Comparison of ENCODE assay signal across 2 cellular contexts in genomic region chr19:47018923-47019322, GRCh38.
TF ChIP-seq lines count a peak whose summit lies in the region.

No MANE protein-coding gene starts in this region.

TF ChIP-seq in HepG2, 621 proteins besides CTCF, POLR2A, EP300 and RAD21:
- no peak for TF ChIP-seq ZNF569 (CRISPR knock-in tag; IDR thresholded peaks at IDR 0.05; ENCODE audit: borderline replicate concordance)
- TF ChIP-seq NR2F1 (CRISPR knock-in tag; IDR thresholded peaks at IDR 0.05): 0 out of 4 replicates have a peak, but pooled peaks of 1 of the 2 experiments have one; percentile 34
- TF ChIP-seq ZNF34 (CRISPR knock-in tag; IDR thresholded peaks at IDR 0.05; ENCODE audit: borderline replicate concordance): no peak
- no peak for TF ChIP-seq ZFAT (CRISPR knock-in tag; conservative IDR thresholded peaks at IDR 0.05)
- no peak for TF ChIP-seq PHF21A (CRISPR knock-in tag; IDR thresholded peaks at IDR 0.05)
- 0 out of 2 replicates have a peak, but pooled peaks have one; percentile 6 for TF ChIP-seq RXRB (CRISPR knock-in tag; IDR thresholded peaks at IDR 0.05; ENCODE audit: borderline replicate concordance)
- no peak for TF ChIP-seq MIXL1 (CRISPR knock-in tag; IDR thresholded peaks at IDR 0.05)
- no peak for TF ChIP-seq ZBTB33 (CRISPR knock-in tag; IDR thresholded peaks at IDR 0.05)
- no peak for TF ChIP-seq MED13 (CRISPR knock-in tag; IDR thresholded peaks at IDR 0.05)
- no peak for TF ChIP-seq MIER2 (CRISPR knock-in tag; IDR thresholded peaks at IDR 0.05)
- TF ChIP-seq ZBTB49 (CRISPR knock-in tag; IDR thresholded peaks at IDR 0.05; ENCODE audit: borderline replicate concordance): no peak
- no peak for TF ChIP-seq ZNF709 (CRISPR knock-in tag; IDR thresholded peaks at IDR 0.05)
- TF ChIP-seq HNRNPH1 (optimal IDR thresholded peaks at IDR 0.05; ENCODE audit: low read depth, low read length): no peak
- no peak for TF ChIP-seq PLRG1 (conservative IDR thresholded peaks at IDR 0.05)
- no peak for TF ChIP-seq AKAP8 (CRISPR knock-in tag; IDR thresholded peaks at IDR 0.05)
- TF ChIP-seq ZMAT3 (CRISPR knock-in tag; conservative IDR thresholded peaks at IDR 0.05): no peak

TF ChIP-seq in WTC11, 78 proteins besides CTCF, POLR2A, EP300 and RAD21:
- TF ChIP-seq AR (CRISPR knock-in tag; IDR thresholded peaks at IDR 0.05) (no peak), PREB (CRISPR knock-in tag; IDR thresholded peaks at IDR 0.05; ENCODE audit: borderline replicate concordance) (no peak), ZNF396 (CRISPR knock-in tag; IDR thresholded peaks at IDR 0.05; ENCODE audit: borderline replicate concordance) (no peak), ATF3 (CRISPR knock-in tag; conservative IDR thresholded peaks at IDR 0.05) (no peak), E2F4 (CRISPR knock-in tag; IDR thresholded peaks at IDR 0.05; ENCODE audit: borderline replicate concordance, low read depth) (no peak), SMAD3 (CRISPR knock-in tag; IDR thresholded peaks at IDR 0.05; ENCODE audit: borderline replicate concordance) (no peak), ATF6 (CRISPR knock-in tag; IDR thresholded peaks at IDR 0.05) (no peak), FOXP4 (CRISPR knock-in tag; IDR thresholded peaks at IDR 0.05) (no peak), ARID4B (CRISPR knock-in tag; IDR thresholded peaks at IDR 0.05; ENCODE audit: borderline replicate concordance) (no peak), GTF2I (CRISPR knock-in tag; conservative IDR thresholded peaks at IDR 0.05) (no peak), CREM (CRISPR knock-in tag; IDR thresholded peaks at IDR 0.05) (no peak)
